Comparison of ENCODE assay signal across 18 cellular contexts in genomic region chr5:36832274-36832673, GRCh38. TPM values are rescaled to one million over a fixed set of nuclear protein-coding genes. Genes with fewer than 3 reads are reported as not detected.
DNase-seq lines count a peak whose midpoint lies in the region; FAIRE-seq and TF ChIP-seq lines count a peak whose summit lies in the region.
"Had no signal": no experiment of that assay in that cellular context is flagged by ENCODE, and none has a peak within 500 bp of the region (broad histone marks: within the 10 kb centered on the region; RNA-seq: fewer than 3 reads in every experiment).

No MANE protein-coding gene starts in this region.

- H3K27ac ChIP-seq in thyroid gland (peak overlapping the region; percentile 29 to 45 (median 41)), smooth muscle cell (ENCODE audit: low read depth) (no peak overlapping the region)
- H3K27ac ChIP-seq: GM23248 had no signal

- DNase-seq in DMS53 treated with DMSO at 0.1 percent for 48 hours (lab: John Stamatoyannopoulos, UW; ENCODE audit: unreplicated experiment) (peak; percentile 19), thyroid gland (no peak), posterior cingulate gyrus (no peak), NCI-H774 (lab: John Stamatoyannopoulos, UW) (no peak), smooth muscle cell (lab: John Stamatoyannopoulos, UW; ENCODE audit: unreplicated experiment) (no peak)
- DNase-seq: C1 segment of cervical spinal cord; Calu3; CD4-positive, alpha-beta memory T cell; COR-L47; DMS153; DMS79 treated with DMSO at 0.1 percent for 48 hours; GF-D8; GM23248; H9 had no signal

- WGBS in thyroid gland, 2 donors: 74 to 82% methylated on average over 2 of the region's 2 CpGs
- WGBS in smooth muscle cell (ENCODE audit: low lambda C conversion rate): 81% methylated on average over 2 of the region's 2 CpGs

- no peaks in the 10 kb centered on the region for H3K27me3 ChIP-seq in thyroid gland
- peaks cover 31% of the 10 kb centered on the region for H3K27me3 ChIP-seq in smooth muscle cell (ENCODE audit: low read depth)

- no peak overlapping the region for H3K9ac ChIP-seq in smooth muscle cell (ENCODE audit: low read depth)
- H3K9ac ChIP-seq: GM23248 had no signal

- H4K20me1 ChIP-seq in smooth muscle cell (ENCODE audit: low read depth): no peaks in the 10 kb centered on the region

- H3K4me3 ChIP-seq in thyroid gland (replicated peaks in 1 of 3) (no peak overlapping the region), smooth muscle cell (no peak overlapping the region)
- H3K4me3 ChIP-seq: GM23248 had no signal

- no peaks in the 10 kb centered on the region for H3K9me3 ChIP-seq in thyroid gland
- H3K9me3 ChIP-seq in smooth muscle cell (replicated peaks; ENCODE audit: low read depth): no peaks in the 10 kb centered on the region

- no peaks in the 10 kb centered on the region for H3K36me3 ChIP-seq in thyroid gland
- H3K36me3 ChIP-seq in smooth muscle cell (ENCODE audit: low read depth): no peaks in the 10 kb centered on the region

- TF ChIP-seq POLR2A in thyroid gland (IDR thresholded peaks at IDR 0.05): no peak

- intact Hi-C loops in thyroid gland (cut with DNase I) (no loop called here), posterior cingulate gyrus (cut with DNase I) (no loop called here)

- H2AFZ ChIP-seq in smooth muscle cell (ENCODE audit: low read depth): no peak overlapping the region
- H2AFZ ChIP-seq: GM23248 had no signal

- H3F3A ChIP-seq in smooth muscle cell (ENCODE audit: low read depth): no peaks in the 10 kb centered on the region

- TF ChIP-seq CTCF in thyroid gland (IDR thresholded peaks at IDR 0.05) (no peak), smooth muscle cell (IDR thresholded peaks at IDR 0.05; ENCODE audit: borderline replicate concordance, insufficient read depth, poor library complexity, severe bottlenecking) (no peak)

- no peak overlapping the region for H3K4me2 ChIP-seq in smooth muscle cell

- FAIRE-seq in colon (lab: Jason Lieb, UNC): peak; percentile 21
- FAIRE-seq: GM12891, GM18507, H1 had no signal

- no peaks in the 10 kb centered on the region for H3K79me2 ChIP-seq in smooth muscle cell (ENCODE audit: low read depth)

- peaks cover 23 to 34% of the 10 kb centered on the region in 2 donors for H3K4me1 ChIP-seq in thyroid gland
- no peaks in the 10 kb centered on the region for H3K4me1 ChIP-seq in smooth muscle cell (ENCODE audit: low read depth)

RNA-seq across cellular contexts. Expression of gene NIPBL, which starts 44.3 kb away (rescaled TPM):
- total RNA-seq in thyroid gland (100 to 1,000 TPM in 1 of 4 donors, 10 to 100 TPM in 3; 62.1 to 145 (median 87.8) TPM), smooth muscle cell (46.3 and 46.4 TPM in 2 replicates)
- 14.7 and 15.4 TPM in 2 replicates for polyA plus RNA-seq in smooth muscle cell
